Comparison of ENCODE assay signal across 27 cellular contexts in the genomic region with DNA sequence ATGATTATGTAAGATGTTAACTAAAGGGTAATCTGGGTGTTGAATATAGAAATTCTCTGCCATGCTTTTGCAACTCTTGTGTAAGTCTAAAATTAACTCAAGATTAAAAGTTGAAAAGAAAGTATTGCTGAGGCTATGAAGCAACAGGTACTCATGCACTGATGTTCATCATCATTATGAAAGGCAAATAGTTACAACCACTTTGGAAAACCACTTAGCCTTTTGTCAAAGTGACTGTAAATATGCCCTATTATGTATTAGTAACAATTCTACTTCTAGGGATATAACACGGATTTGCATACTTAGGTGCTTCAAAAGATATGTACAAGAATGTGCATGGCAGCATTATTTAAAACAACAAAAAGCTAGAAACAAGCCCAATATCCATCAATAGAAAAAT.
"Had no signal": no experiment of that assay in that cellular context is flagged by ENCODE, and none has a peak within 500 bp of the region (broad histone marks: within the 10 kb centered on the region; RNA-seq: fewer than 3 reads in every experiment).

No MANE protein-coding gene starts in this region.

- DNase-seq: activated CD4-positive, alpha-beta memory T cell treated with anti-CD3 and anti-CD28 coated beads, Interleukin-2, amount 10 ng/mL, durations not matched to agents 7 days and 5 days; activated CD4-positive, alpha-beta T cell treated with anti-CD3 and anti-CD28 coated beads for 1 hour; activated CD4-positive, alpha-beta T cell treated with anti-CD3 and anti-CD28 coated beads for 4 hours; activated CD4-positive, alpha-beta T cell treated with anti-CD3 and anti-CD28 coated beads, Interleukin-2, amount 10 ng/mL, durations not matched to agents 7 days and 5 days; activated CD4-positive, alpha-beta T cell treated with anti-CD3 and anti-CD28 coated beads, Interleukin-2, amount 50 U/mL, for 4 hours; activated CD8-positive, alpha-beta memory T cell treated with anti-CD3 and anti-CD28 coated beads, Interleukin-2, amount 50 U/mL, for 48 hours; activated gamma-delta T cell; activated naive CD4-positive, alpha-beta T cell; activated naive CD4-positive, alpha-beta T cell treated with anti-CD3 and anti-CD28 coated beads, Interleukin-2, amount 10 ng/mL, durations not matched to agents 7 days and 5 days; activated T-cell treated with anti-CD3 and anti-CD28 coated beads for 4 hours; activated T-cell treated with anti-CD3 and anti-CD28 coated beads, Interleukin-2, amount 50 U/mL, for 24 hours; activated T-cell treated with anti-CD3 and anti-CD28 coated beads, Interleukin-2, amount 50 U/mL, for 72 hours; amygdala; aorta; body of pancreas; central memory CD4-positive, alpha-beta T cell; cerebellar nuclear complex; colonic mucosa; effector CD8-positive, alpha-beta T cell; foreskin fibroblast; head of caudate nucleus; T-helper 2 cell had no signal

- H3K9me3 ChIP-seq: body of pancreas, colonic mucosa had no signal

- H3K27me3 ChIP-seq: body of pancreas, cardiac muscle cell, colonic mucosa had no signal

- H3K36me3 ChIP-seq: cardiac muscle cell, colonic mucosa had no signal

- ATAC-seq: activated T-cell treated with anti-CD3 and anti-CD28 coated beads, Interleukin-2, amount 50 U/mL, for 72 hours; body of pancreas; esophagus mucosa; WTC11 had no signal

- H3K4me1 Mint-ChIP-seq: activated CD4-positive, alpha-beta memory T cell treated with anti-CD3 and anti-CD28 coated beads, Interleukin-2, amount 10 ng/mL, durations not matched to agents 7 days and 5 days; activated CD4-positive, alpha-beta T cell treated with anti-CD3 and anti-CD28 coated beads, Interleukin-2, amount 10 ng/mL, durations not matched to agents 7 days and 5 days; activated naive CD4-positive, alpha-beta T cell treated with anti-CD3 and anti-CD28 coated beads, Interleukin-2, amount 10 ng/mL, durations not matched to agents 7 days and 5 days; WTC11 had no signal

- H3K27me3 Mint-ChIP-seq: activated CD4-positive, alpha-beta T cell treated with anti-CD3 and anti-CD28 coated beads, Interleukin-2, amount 10 ng/mL, durations not matched to agents 7 days and 5 days; activated naive CD4-positive, alpha-beta T cell treated with anti-CD3 and anti-CD28 coated beads, Interleukin-2, amount 10 ng/mL, durations not matched to agents 7 days and 5 days; activated naive CD8-positive, alpha-beta T cell; activated T-cell treated with anti-CD3 and anti-CD28 coated beads, Interleukin-2, amount 50 U/mL, for 24 hours had no signal

- H3K4me3 Mint-ChIP-seq: activated CD4-positive, alpha-beta memory T cell treated with anti-CD3 and anti-CD28 coated beads, Interleukin-2, amount 10 ng/mL, durations not matched to agents 7 days and 5 days; activated CD4-positive, alpha-beta T cell treated with anti-CD3 and anti-CD28 coated beads, Interleukin-2, amount 10 ng/mL, durations not matched to agents 7 days and 5 days; activated naive CD4-positive, alpha-beta T cell treated with anti-CD3 and anti-CD28 coated beads, Interleukin-2, amount 10 ng/mL, durations not matched to agents 7 days and 5 days; activated naive CD8-positive, alpha-beta T cell; activated T-cell treated with anti-CD3 and anti-CD28 coated beads, Interleukin-2, amount 50 U/mL, for 24 hours; activated T-cell treated with anti-CD3 and anti-CD28 coated beads, Interleukin-2, amount 50 U/mL, for 72 hours; WTC11 had no signal

- H3K4me1 ChIP-seq: body of pancreas, colonic mucosa had no signal

- H3K36me3 Mint-ChIP-seq: activated naive CD4-positive, alpha-beta T cell treated with anti-CD3 and anti-CD28 coated beads, Interleukin-2, amount 10 ng/mL, durations not matched to agents 7 days and 5 days; activated naive CD8-positive, alpha-beta T cell; WTC11 had no signal

- H3K27ac Mint-ChIP-seq: activated CD4-positive, alpha-beta memory T cell treated with anti-CD3 and anti-CD28 coated beads, Interleukin-2, amount 10 ng/mL, durations not matched to agents 7 days and 5 days; activated CD4-positive, alpha-beta T cell treated with anti-CD3 and anti-CD28 coated beads, Interleukin-2, amount 10 ng/mL, durations not matched to agents 7 days and 5 days; activated naive CD4-positive, alpha-beta T cell treated with anti-CD3 and anti-CD28 coated beads, Interleukin-2, amount 10 ng/mL, durations not matched to agents 7 days and 5 days; activated naive CD8-positive, alpha-beta T cell; activated T-cell treated with anti-CD3 and anti-CD28 coated beads, Interleukin-2, amount 50 U/mL, for 24 hours; activated T-cell treated with anti-CD3 and anti-CD28 coated beads, Interleukin-2, amount 50 U/mL, for 72 hours; WTC11 had no signal

- H3K4me3 ChIP-seq: body of pancreas, cardiac muscle cell, colonic mucosa had no signal

- H3K9me3 Mint-ChIP-seq: activated CD4-positive, alpha-beta memory T cell treated with anti-CD3 and anti-CD28 coated beads, Interleukin-2, amount 10 ng/mL, durations not matched to agents 7 days and 5 days; activated CD4-positive, alpha-beta T cell treated with anti-CD3 and anti-CD28 coated beads, Interleukin-2, amount 10 ng/mL, durations not matched to agents 7 days and 5 days; activated naive CD4-positive, alpha-beta T cell treated with anti-CD3 and anti-CD28 coated beads, Interleukin-2, amount 10 ng/mL, durations not matched to agents 7 days and 5 days; activated T-cell treated with anti-CD3 and anti-CD28 coated beads, Interleukin-2, amount 50 U/mL, for 24 hours; activated T-cell treated with anti-CD3 and anti-CD28 coated beads, Interleukin-2, amount 50 U/mL, for 72 hours; WTC11 had no signal

- H3K27ac ChIP-seq: body of pancreas, cardiac muscle cell, colonic mucosa, VCaP had no signal
